ENCODE assay signal across 2 cellular contexts in genomic region chr15:67505675-67506572, GRCh38.
TF ChIP-seq lines count a peak whose summit lies in the region.

No MANE protein-coding gene starts in this region.

TF ChIP-seq in HepG2, 621 proteins besides CTCF, POLR2A, EP300 and RAD21:
- TF ChIP-seq ARHGAP35 (CRISPR knock-in tag; IDR thresholded peaks at IDR 0.05; ENCODE audit: borderline replicate concordance), result no peak
- TF ChIP-seq, protein P1, sequence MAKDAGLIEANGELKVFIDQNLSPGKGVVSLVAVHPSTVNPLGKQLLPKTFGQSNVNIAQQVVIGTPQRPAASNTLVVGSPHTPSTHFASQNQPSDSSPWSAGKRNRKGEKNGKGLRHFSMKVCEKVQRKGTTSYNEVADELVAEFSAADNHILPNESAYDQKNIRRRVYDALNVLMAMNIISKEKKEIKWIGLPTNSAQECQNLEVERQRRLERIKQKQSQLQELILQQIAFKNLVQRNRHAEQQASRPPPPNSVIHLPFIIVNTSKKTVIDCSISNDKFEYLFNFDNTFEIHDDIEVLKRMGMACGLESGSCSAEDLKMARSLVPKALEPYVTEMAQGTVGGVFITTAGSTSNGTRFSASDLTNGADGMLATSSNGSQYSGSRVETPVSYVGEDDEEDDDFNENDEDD (CRISPR knock-in tag; IDR thresholded peaks at IDR 0.05; ENCODE audit: borderline replicate concordance), result no peak
- no peak for TF ChIP-seq ZNF121 (CRISPR knock-in tag; IDR thresholded peaks at IDR 0.05)
- no peak for TF ChIP-seq ZNF629 (CRISPR knock-in tag; conservative IDR thresholded peaks at IDR 0.05)
- TF ChIP-seq TBL1XR1 (IDR thresholded peaks at IDR 0.05; ENCODE audit: borderline replicate concordance, low read length, partially characterized antibody), result no peak
- TF ChIP-seq TFDP2 (CRISPR knock-in tag; IDR thresholded peaks at IDR 0.05), result no peak
- no peak for TF ChIP-seq NFYB (CRISPR knock-in tag; IDR thresholded peaks at IDR 0.05)
- TF ChIP-seq, protein P2, sequence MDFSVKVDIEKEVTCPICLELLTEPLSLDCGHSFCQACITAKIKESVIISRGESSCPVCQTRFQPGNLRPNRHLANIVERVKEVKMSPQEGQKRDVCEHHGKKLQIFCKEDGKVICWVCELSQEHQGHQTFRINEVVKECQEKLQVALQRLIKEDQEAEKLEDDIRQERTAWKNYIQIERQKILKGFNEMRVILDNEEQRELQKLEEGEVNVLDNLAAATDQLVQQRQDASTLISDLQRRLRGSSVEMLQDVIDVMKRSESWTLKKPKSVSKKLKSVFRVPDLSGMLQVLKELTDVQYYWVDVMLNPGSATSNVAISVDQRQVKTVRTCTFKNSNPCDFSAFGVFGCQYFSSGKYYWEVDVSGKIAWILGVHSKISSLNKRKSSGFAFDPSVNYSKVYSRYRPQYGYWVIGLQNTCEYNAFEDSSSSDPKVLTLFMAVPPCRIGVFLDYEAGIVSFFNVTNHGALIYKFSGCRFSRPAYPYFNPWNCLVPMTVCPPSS (IDR thresholded peaks at IDR 0.05), result no peak
- TF ChIP-seq NBN (conservative IDR thresholded peaks at IDR 0.05), result no peak
- no peak for TF ChIP-seq ZNF687 (CRISPR knock-in tag; IDR thresholded peaks at IDR 0.05)
- no peak for TF ChIP-seq ARID2 (CRISPR knock-in tag; IDR thresholded peaks at IDR 0.05; ENCODE audit: borderline replicate concordance)
- TF ChIP-seq ZNF274 (CRISPR knock-in tag; IDR thresholded peaks at IDR 0.05), result no peak
- no peak for TF ChIP-seq ATF3 (CRISPR knock-in tag; IDR thresholded peaks at IDR 0.05)
- no peak for TF ChIP-seq DPF2 (CRISPR knock-in tag; IDR thresholded peaks at IDR 0.05; ENCODE audit: borderline replicate concordance, low read depth)
- no peak for TF ChIP-seq MXI1 (IDR thresholded peaks at IDR 0.05; ENCODE audit: borderline replicate concordance, low read depth, low read length)
- TF ChIP-seq, protein P3, sequence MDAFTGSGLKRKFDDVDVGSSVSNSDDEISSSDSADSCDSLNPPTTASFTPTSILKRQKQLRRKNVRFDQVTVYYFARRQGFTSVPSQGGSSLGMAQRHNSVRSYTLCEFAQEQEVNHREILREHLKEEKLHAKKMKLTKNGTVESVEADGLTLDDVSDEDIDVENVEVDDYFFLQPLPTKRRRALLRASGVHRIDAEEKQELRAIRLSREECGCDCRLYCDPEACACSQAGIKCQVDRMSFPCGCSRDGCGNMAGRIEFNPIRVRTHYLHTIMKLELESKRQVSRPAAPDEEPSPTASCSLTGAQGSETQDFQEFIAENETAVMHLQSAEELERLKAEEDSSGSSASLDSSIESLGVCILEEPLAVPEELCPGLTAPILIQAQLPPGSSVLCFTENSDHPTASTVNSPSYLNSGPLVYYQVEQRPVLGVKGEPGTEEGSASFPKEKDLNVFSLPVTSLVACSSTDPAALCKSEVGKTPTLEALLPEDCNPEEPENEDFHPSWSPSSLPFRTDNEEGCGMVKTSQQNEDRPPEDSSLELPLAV (CRISPR knock-in tag; conservative IDR thresholded peaks at IDR 0.05; ENCODE audit: low read depth), result no peak
- no peak for TF ChIP-seq FOSL1 (CRISPR knock-in tag; IDR thresholded peaks at IDR 0.05; ENCODE audit: borderline replicate concordance)
- TF ChIP-seq SOX13 (IDR thresholded peaks at IDR 0.05), result no peak
- no peak for TF ChIP-seq SOX13 (CRISPR knock-in tag; conservative IDR thresholded peaks at IDR 0.05 in 1 of 2, IDR thresholded peaks at IDR 0.05 in 1 of 2)

TF ChIP-seq in GM12878, 131 proteins besides CTCF, POLR2A, EP300 and RAD21:
- TF ChIP-seq PKNOX1 (IDR thresholded peaks at IDR 0.05), result no peak
- no peak for TF ChIP-seq ATF3 (IDR thresholded peaks at IDR 0.05; ENCODE audit: borderline replicate concordance, extremely low read depth, low read depth, low read length)
- 0 out of 2 replicates have a peak, but pooled peaks have one; percentile 25 for TF ChIP-seq IKZF1 (conservative IDR thresholded peaks at IDR 0.05)
- TF ChIP-seq, protein P4, sequence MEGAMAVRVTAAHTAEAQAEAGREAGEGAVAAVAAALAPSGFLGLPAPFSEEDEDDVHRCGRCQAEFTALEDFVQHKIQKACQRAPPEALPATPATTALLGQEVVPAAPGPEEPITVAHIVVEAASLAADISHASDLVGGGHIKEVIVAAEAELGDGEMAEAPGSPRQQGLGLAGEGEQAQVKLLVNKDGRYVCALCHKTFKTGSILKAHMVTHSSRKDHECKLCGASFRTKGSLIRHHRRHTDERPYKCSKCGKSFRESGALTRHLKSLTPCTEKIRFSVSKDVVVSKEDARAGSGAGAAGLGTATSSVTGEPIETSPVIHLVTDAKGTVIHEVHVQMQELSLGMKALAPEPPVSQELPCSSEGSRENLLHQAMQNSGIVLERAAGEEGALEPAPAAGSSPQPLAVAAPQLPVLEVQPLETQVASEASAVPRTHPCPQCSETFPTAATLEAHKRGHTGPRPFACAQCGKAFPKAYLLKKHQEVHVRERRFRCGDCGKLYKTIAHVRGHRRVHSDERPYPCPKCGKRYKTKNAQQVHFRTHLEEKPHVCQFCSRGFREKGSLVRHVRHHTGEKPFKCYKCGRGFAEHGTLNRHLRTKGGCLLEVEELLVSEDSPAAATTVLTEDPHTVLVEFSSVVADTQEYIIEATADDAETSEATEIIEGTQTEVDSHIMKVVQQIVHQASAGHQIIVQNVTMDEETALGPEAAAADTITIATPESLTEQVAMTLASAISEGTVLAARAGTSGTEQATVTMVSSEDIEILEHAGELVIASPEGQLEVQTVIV (IDR thresholded peaks at IDR 0.05; ENCODE audit: borderline replicate concordance, partially characterized antibody), result no peak
- TF ChIP-seq TBL1XR1 (IDR thresholded peaks at IDR 0.05; ENCODE audit: low read depth, low read length), result no peak
- peak; percentile 77; the same call in 1 of the 2 replicates for TF ChIP-seq SPI1 (IDR thresholded peaks at IDR 0.05; ENCODE audit: borderline replicate concordance, insufficient read depth, low read depth, low read length)
- peak; percentile 46; the same call in 1 of the 2 replicates for TF ChIP-seq EED (IDR thresholded peaks at IDR 0.05; ENCODE audit: low read depth)
- no peak for TF ChIP-seq CEBPB (IDR thresholded peaks at IDR 0.05; ENCODE audit: borderline replicate concordance in 1 of 2, low read depth in 2 of 2, low read length in 2 of 2)
- peak; percentile 35 to 38; a peak in 2 of 4 replicates for TF ChIP-seq IKZF2 (IDR thresholded peaks at IDR 0.05)
